ENCODE assay signal across 1 cellular context in the genomic region with DNA sequence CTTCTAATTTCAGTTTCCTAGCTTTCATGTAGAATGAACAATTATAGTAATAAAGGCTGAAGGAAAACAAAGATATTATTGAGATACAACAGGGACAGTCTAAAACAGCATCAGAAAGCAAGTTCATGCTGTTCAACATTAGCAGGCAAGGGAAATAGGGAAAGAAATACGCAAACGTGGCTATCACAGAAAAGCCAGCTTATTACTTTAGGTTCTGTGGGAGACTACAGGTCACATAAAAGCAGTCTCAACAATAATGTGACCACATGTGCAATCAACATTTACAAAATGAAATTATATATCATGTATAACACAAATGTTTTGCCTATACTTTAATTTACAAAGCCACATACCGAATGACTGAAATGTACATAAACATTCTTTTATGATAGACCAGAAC.
TF ChIP-seq lines count a peak whose summit lies in the region.

No MANE protein-coding gene starts in this region.

TF ChIP-seq in GM12878, 131 proteins besides CTCF, POLR2A, EP300 and RAD21:
- TF ChIP-seq SREBF2 (IDR thresholded peaks at IDR 0.05; ENCODE audit: low read length) (no peak), NFXL1 (IDR thresholded peaks at IDR 0.05; ENCODE audit: borderline replicate concordance) (peak; percentile 80; the same call in 1 of the 2 replicates)
